In the genomic region with DNA sequence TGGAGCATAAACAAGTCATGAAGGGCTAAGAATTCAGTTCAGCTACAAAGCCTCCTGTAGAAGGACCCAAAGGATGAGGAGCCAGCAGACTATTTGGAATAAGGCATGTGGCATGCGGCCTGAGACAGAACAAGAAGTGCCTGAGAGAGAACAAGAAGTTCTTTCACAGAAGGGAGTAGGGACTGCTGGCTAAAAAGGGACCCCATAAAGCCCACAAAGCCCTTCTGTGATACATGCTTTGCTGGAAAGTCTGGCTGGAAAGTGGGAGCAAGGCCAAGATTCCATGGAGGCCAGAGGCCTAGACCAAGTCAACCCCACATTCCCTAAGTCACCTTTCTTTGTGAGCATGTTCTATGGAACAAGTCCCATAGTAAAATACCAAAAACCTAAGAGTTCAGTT, we compare ENCODE assay signal across 10 cellular contexts. TPM values are rescaled to one million over a fixed set of nuclear protein-coding genes. Genes with fewer than 3 reads are reported as not detected.
DNase-seq lines count a peak whose midpoint lies in the region.
"Had no signal": no experiment of that assay in that cellular context is flagged by ENCODE, and none has a peak within 500 bp of the region (broad histone marks: within the 10 kb centered on the region; RNA-seq: fewer than 3 reads in every experiment).

No MANE protein-coding gene starts in this region.

- peaks cover 30% of the 10 kb centered on the region for H3K36me3 Mint-ChIP-seq in activated T-helper 2 cell treated with anti-CD3 and anti-CD28 coated beads, Interferon-gamma antibody, Interleukin-2, Interleukin-4, amounts not matched to agents 10 μg/mL and 5 μg/mL and 100 μg/mL, durations not matched to agents 14 hours and 24 hours and 36 hours (ENCODE audit: low read depth)

- H3K4me1 ChIP-seq in muscle layer of duodenum (ENCODE audit: control insufficient read depth in 1 of 2, insufficient read depth in 2 of 2, low read length in 2 of 2): peaks cover 0 to 12% of the 10 kb centered on the region in 2 donors

- no peak overlapping the region for H3K4me3 ChIP-seq in muscle layer of duodenum (ENCODE audit: low read depth in 1 of 2, low read length in 2 of 2)

- no peak overlapping the region for H3K4me3 Mint-ChIP-seq in activated T-helper 2 cell treated with anti-CD3 and anti-CD28 coated beads, Interferon-gamma antibody, Interleukin-2, Interleukin-4, amounts not matched to agents 10 μg/mL and 5 μg/mL and 100 μg/mL, durations not matched to agents 14 hours and 24 hours and 36 hours (ENCODE audit: low read depth)

- H3K9me3 ChIP-seq in muscle layer of duodenum (ENCODE audit: control insufficient read depth in 1 of 2, low read length in 2 of 2): no peaks in the 10 kb centered on the region

- H3K9me3 Mint-ChIP-seq in activated T-helper 2 cell treated with anti-CD3 and anti-CD28 coated beads, Interferon-gamma antibody, Interleukin-2, Interleukin-4, amounts not matched to agents 10 μg/mL and 5 μg/mL and 100 μg/mL, durations not matched to agents 14 hours and 24 hours and 36 hours: no peaks in the 10 kb centered on the region

- no peaks in the 10 kb centered on the region for H3K27me3 ChIP-seq in muscle layer of duodenum (ENCODE audit: low read depth, low read length)

- peak overlapping the region; percentile 23 for H3K27ac ChIP-seq in muscle layer of duodenum (ENCODE audit: low read length)
- H3K27ac ChIP-seq in temporal lobe (ENCODE audit: low read depth, low read length): peak overlapping the region; percentile 94

- H3K4me1 Mint-ChIP-seq in activated T-helper 2 cell treated with anti-CD3 and anti-CD28 coated beads, Interferon-gamma antibody, Interleukin-2, Interleukin-4, amounts not matched to agents 10 μg/mL and 5 μg/mL and 100 μg/mL, durations not matched to agents 14 hours and 24 hours and 36 hours (ENCODE audit: low read depth): peaks cover 5% of the 10 kb centered on the region

- DNase-seq in SK-MEL-5 (ENCODE audit: low read depth, low spot score) (peak; percentile 86), epidermal melanocyte (ENCODE audit: insufficient read length, low spot score) (peak; percentile 72), NCI-H128 (lab: John Stamatoyannopoulos, UW; ENCODE audit: unreplicated experiment) (no peak), islet precursor cell (no peak), SKM-1 (lab: John Stamatoyannopoulos, UW; ENCODE audit: unreplicated experiment) (no peak)
- no peak for DNase-seq in activated T-helper 2 cell treated with anti-CD3 and anti-CD28 coated beads, Interferon-gamma antibody, Interleukin-2, Interleukin-4, amounts not matched to agents 10 μg/mL and 5 μg/mL and 100 μg/mL, durations not matched to agents 14 hours and 24 hours and 36 hours (ENCODE audit: low spot score)
- DNase-seq: DMS 273 treated with DMSO at 0.1 percent for 48 hours, NCI-H1694 treated with DMSO at 0.1 percent for 48 hours had no signal

- no peaks in the 10 kb centered on the region for H3K27me3 Mint-ChIP-seq in activated T-helper 2 cell treated with anti-CD3 and anti-CD28 coated beads, Interferon-gamma antibody, Interleukin-2, Interleukin-4, amounts not matched to agents 10 μg/mL and 5 μg/mL and 100 μg/mL, durations not matched to agents 14 hours and 24 hours and 36 hours (ENCODE audit: low read depth)

- intact Hi-C loops in activated T-helper 2 cell treated with anti-CD3 and anti-CD28 coated beads, Interferon-gamma antibody, Interleukin-2, Interleukin-4, amounts not matched to agents 10 μg/mL and 5 μg/mL and 100 μg/mL, durations not matched to agents 14 hours and 24 hours and 36 hours (cut with micrococcal nuclease): no loop called here

- no peak overlapping the region for H3K27ac Mint-ChIP-seq in activated T-helper 2 cell treated with anti-CD3 and anti-CD28 coated beads, Interferon-gamma antibody, Interleukin-2, Interleukin-4, amounts not matched to agents 10 μg/mL and 5 μg/mL and 100 μg/mL, durations not matched to agents 14 hours and 24 hours and 36 hours

- H3K36me3 ChIP-seq in muscle layer of duodenum (ENCODE audit: control insufficient read depth in 1 of 2, insufficient read depth in 2 of 2, low read length in 2 of 2): peaks cover 33 to 36% of the 10 kb centered on the region in 2 donors

- in situ Hi-C loops in SK-MEL-5 (cut with HindIII; ENCODE audit: low pct_unique_long_range_greater_than_20kb, low sequenced_read_pairs): no loop called here

RNA-seq across cellular contexts. Expression of gene UBAP2, which starts 35.9 kb away (rescaled TPM):
- total RNA-seq in SK-MEL-5 (2014; rRNA removed; shearing (Covaris generic)): 11.4 and 13.5 TPM in 2 replicates
- polyA plus RNA-seq in SK-MEL-5 (2015; cell fraction: cytosol; rRNA removed): 31.6 and 35.4 TPM in 2 replicates
- polyA plus RNA-seq in SK-MEL-5 (2015; cell fraction: nucleus; rRNA removed): 38.4 and 42.1 TPM in 2 replicates
- total RNA-seq in temporal lobe: 38.8 TPM
- 52.8 and 54.8 TPM in 2 replicates for total RNA-seq in activated T-helper 2 cell treated with anti-CD3 and anti-CD28 coated beads, Interferon-gamma antibody, Interleukin-2, Interleukin-4, amounts not matched to agents 10 μg/mL and 5 μg/mL and 100 μg/mL, durations not matched to agents 14 hours and 24 hours and 36 hours

RNA-seq across cellular contexts. Expression of gene DCAF12, which starts 41.9 kb away (rescaled TPM):
- total RNA-seq in SK-MEL-5 (2014; rRNA removed; shearing (Covaris generic)): 14.9 and 15.2 TPM in 2 replicates
- 21.4 and 28.5 TPM in 2 replicates for polyA plus RNA-seq in SK-MEL-5 (2015; cell fraction: cytosol; rRNA removed)
- 13.7 and 27.2 TPM in 2 replicates for polyA plus RNA-seq in SK-MEL-5 (2015; cell fraction: nucleus; rRNA removed)
- total RNA-seq in temporal lobe: 23.8 TPM
- 42.8 and 43.5 TPM in 2 replicates for total RNA-seq in activated T-helper 2 cell treated with anti-CD3 and anti-CD28 coated beads, Interferon-gamma antibody, Interleukin-2, Interleukin-4, amounts not matched to agents 10 μg/mL and 5 μg/mL and 100 μg/mL, durations not matched to agents 14 hours and 24 hours and 36 hours

Comparison
In these comparisons a context has a peak if more than half of its experiments do, and no peak if none do; other contexts are left out.
1. DNase-seq: peak in SK-MEL-5 (single experiment) and epidermal melanocyte (single experiment); none in NCI-H128 (single experiment), islet precursor cell (single experiment), SKM-1 (single experiment) and activated T-helper 2 cell treated with anti-CD3 and anti-CD28 coated beads, Interferon-gamma antibody, Interleukin-2, Interleukin-4, amounts not matched to agents 10 μg/mL and 5 μg/mL and 100 μg/mL, durations not matched to agents 14 hours and 24 hours and 36 hours (single experiment).